ENCODE assay signal across 10 cellular contexts in the genomic region with DNA sequence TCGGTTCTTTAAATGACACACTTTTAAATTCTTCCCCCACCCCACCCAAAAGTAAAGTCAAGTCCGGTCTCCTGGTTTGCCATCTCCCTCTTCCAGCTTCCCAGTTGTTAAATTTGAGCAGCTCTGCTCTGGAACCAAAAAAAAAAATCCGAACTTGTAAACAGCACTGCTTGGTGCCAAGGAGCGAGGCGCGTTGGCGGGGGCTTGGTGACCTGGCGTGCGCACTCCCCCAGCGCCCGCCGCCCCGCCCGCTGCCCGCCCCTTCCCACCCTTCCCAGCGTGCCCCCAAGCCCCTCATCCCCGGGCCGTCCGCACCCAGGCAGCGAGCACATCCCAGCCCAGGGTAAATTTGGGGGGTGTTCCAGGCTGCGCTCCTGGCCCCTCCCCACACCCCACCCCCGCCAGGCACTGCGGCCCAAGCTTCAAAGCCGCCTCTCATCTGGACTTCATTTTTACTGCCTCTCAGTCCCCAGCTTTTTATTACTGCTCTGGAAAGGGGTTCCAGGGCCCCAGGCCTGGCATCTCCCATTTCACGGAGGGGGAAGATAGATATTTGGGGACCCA. TPM values are rescaled to one million over a fixed set of nuclear protein-coding genes. Genes with fewer than 3 reads are reported as not detected.
A peak's percentile ranks its signal among the peaks of the same experiment; 100 is the strongest.
DNase-seq lines count a peak whose midpoint lies in the region; ATAC-seq and TF ChIP-seq lines count a peak whose summit lies in the region.
"Had no signal": no experiment of that assay in that cellular context is flagged by ENCODE, and none has a peak within 500 bp of the region (broad histone marks: within the 10 kb centered on the region; RNA-seq: fewer than 3 reads in every experiment).

No MANE protein-coding gene starts in this region.

- 29 to 47% (median 38%) methylated on average over 21 to 25 of the region's 25 CpGs for WGBS in heart left ventricle, 4 donors
- WGBS in mesodermal cell (ENCODE audit: insufficient coverage in 2 of 2), 2 experiments: 13 to 14% methylated on average over 6 to 9 of the region's 25 CpGs

- ATAC-seq in heart left ventricle (no peak), Right ventricle myocardium inferior (no peak), GM19455 (IDR thresholded peaks at IDR 0.05; ENCODE audit: unreplicated experiment) (no peak)

- TF ChIP-seq POLR2A in heart left ventricle (IDR thresholded peaks at IDR 0.05) (no peak), vagina (IDR thresholded peaks at IDR 0.05) (no peak)

- H3K27me3 ChIP-seq in heart left ventricle: no peaks in the 10 kb centered on the region
- no peaks in the 10 kb centered on the region for H3K27me3 ChIP-seq in colonic mucosa
- H3K27me3 ChIP-seq in vagina: no peaks in the 10 kb centered on the region

- peak overlapping the region; percentile 55 to 93 for H3K9ac ChIP-seq in colonic mucosa (ENCODE audit: low read depth in 2 of 2, low read length in 2 of 2)

- H3K36me3 ChIP-seq in heart left ventricle (peaks cover 0 to 17% (median 8%) of the 10 kb centered on the region in 9 donors), colonic mucosa (no peaks in the 10 kb centered on the region), mesodermal cell (ENCODE audit: control insufficient read depth, insufficient read depth, low read length) (peaks cover 9% of the 10 kb centered on the region), vagina (peaks cover 0 to 21% of the 10 kb centered on the region in 2 donors)

- H3K27ac ChIP-seq in heart left ventricle (peak overlapping the region; percentile 29 to 100 (median 100)), colonic mucosa (peak overlapping the region; percentile 98), mesodermal cell (ENCODE audit: low read depth, low read length, severe bottlenecking) (no peak overlapping the region), vagina (peak overlapping the region; percentile 99)

- TF ChIP-seq CTCF in heart left ventricle (IDR thresholded peaks at IDR 0.05) (no peak), colonic mucosa (IDR thresholded peaks at IDR 0.05) (no peak), vagina (IDR thresholded peaks at IDR 0.05) (no peak)

- H3K4me3 ChIP-seq in heart left ventricle (peak overlapping the region; percentile 57 to 95 (median 74)), colonic mucosa (peak overlapping the region; percentile 63), mesodermal cell (ENCODE audit: extremely low read depth, insufficient read depth, low read length, poor library complexity, severe bottlenecking) (peak overlapping the region; percentile 65), vagina (peak overlapping the region; percentile 75 to 91)

- intact Hi-C loops in heart left ventricle (cut with DNase I): loop anchor here in 2 of 10 donors (2.0 to 10.0 kb wide), 2 partner anchors 32 to 286 kb away; partner anchors contain the start of genes NPFF (in 1 of the 2) and TARBP2 (in 1 of the 2)
- intact Hi-C loops in Right ventricle myocardium inferior (cut with DNase I): loop anchor here (5.0 kb wide), 1 partner anchor 49 kb away; the partner anchor contains the start of gene ESPL1
- intact Hi-C loops in colonic mucosa (cut with DNase I): no loop called here
- intact Hi-C loops in vagina (cut with DNase I): loop anchor here (5.0 to 10.0 kb wide), 2 partner anchors 34 to 196 kb away; a partner anchor contains a TSS

- DNase-seq in heart left ventricle (peak in 2 of 5 donors; percentile 48 to 67), Right ventricle myocardium inferior (ENCODE audit: missing footprints) (no peak), colonic mucosa (peak; percentile 51), vagina (ENCODE audit: extremely low spot score in 2 of 2) (no peak), NCI-H524 treated with DMSO at 0.1 percent for 48 hours (lab: John Stamatoyannopoulos, UW) (no peak), DMS53 (lab: John Stamatoyannopoulos, UW) (no peak)
- DNase-seq: DND-41 had no signal

- H3K4me1 ChIP-seq in heart left ventricle (peaks cover 14 to 88% (median 62%) of the 10 kb centered on the region in 12 donors), colonic mucosa (peaks cover 20% of the 10 kb centered on the region), mesodermal cell (ENCODE audit: control insufficient read depth, insufficient read depth, low read length, poor library complexity, severe bottlenecking) (peaks cover 61% of the 10 kb centered on the region), vagina (peaks cover 74% of the 10 kb centered on the region)

- H3K9me3 ChIP-seq in heart left ventricle (no peaks in the 10 kb centered on the region), colonic mucosa (no peaks in the 10 kb centered on the region), mesodermal cell (ENCODE audit: control insufficient read depth, low read length) (no peaks in the 10 kb centered on the region), vagina (no peaks in the 10 kb centered on the region)

RNA-seq across cellular contexts. Expression of gene ITGB7, which starts 11.6 kb away (rescaled TPM):
- total RNA-seq in heart left ventricle: 10 to 100 TPM in 1 of 9 donors, 1 to 10 TPM in 5, under 1 TPM in 3; 0.12 to 11.6 (median 1.4) TPM
- under 1 TPM; 0.50 to 0.75 TPM for polyA plus RNA-seq in heart left ventricle
- 0.76 TPM for total RNA-seq in Right ventricle myocardium inferior
- 1 to 10 TPM; 5.3 to 8.8 TPM for total RNA-seq in colonic mucosa
- polyA plus RNA-seq in mesodermal cell (2013, experiment 1 of 2): 0.44 TPM
- polyA plus RNA-seq in mesodermal cell (2013, experiment 2 of 2): 0.10 TPM
- 3.7 TPM for total RNA-seq in vagina
- total RNA-seq: lung microvascular endothelial cell had no signal

RNA-seq across cellular contexts. Expression of gene RARG, which starts 13.4 kb away (rescaled TPM):
- 10 to 100 TPM in 7 of 9 donors, 1 to 10 TPM in 2; 6.4 to 22.5 (median 16.0) TPM for total RNA-seq in heart left ventricle
- polyA plus RNA-seq in heart left ventricle: 10 to 100 TPM in 1 of 2 donors, 1 to 10 TPM in 1; 7.4 to 10.2 TPM
- 18.2 TPM for total RNA-seq in Right ventricle myocardium inferior
- total RNA-seq in colonic mucosa: 10 to 100 TPM; 11.4 to 21.5 TPM
- 39.7 TPM for polyA plus RNA-seq in mesodermal cell (2013, experiment 1 of 2)
- 36.9 TPM for polyA plus RNA-seq in mesodermal cell (2013, experiment 2 of 2)
- total RNA-seq in vagina: 79.1 TPM

RNA-seq across cellular contexts. Expression of gene CSAD, which starts 37.9 kb away (rescaled TPM):
- total RNA-seq in heart left ventricle (10 to 100 TPM in 4 of 9 donors, 1 to 10 TPM in 5; 4.3 to 14.8 (median 8.2) TPM), Right ventricle myocardium inferior (10.8 TPM), colonic mucosa (10 to 100 TPM in 1 of 2 donors, 1 to 10 TPM in 1; 9.1 to 20.4 TPM), vagina (44.9 TPM)
- 10 to 100 TPM in 1 of 2 donors, 1 to 10 TPM in 1; 4.6 to 26.5 TPM for polyA plus RNA-seq in heart left ventricle
- 15.5 TPM for polyA plus RNA-seq in mesodermal cell (2013, experiment 1 of 2)
- polyA plus RNA-seq in mesodermal cell (2013, experiment 2 of 2): 14.4 TPM

RNA-seq across cellular contexts. Expression of gene ZNF740, which starts 38.1 kb away (rescaled TPM):
- total RNA-seq in heart left ventricle: 10 to 100 TPM in 7 of 9 donors, 1 to 10 TPM in 2; 4.8 to 27.4 (median 18.7) TPM
- 1 to 10 TPM; 6.1 to 6.7 TPM for polyA plus RNA-seq in heart left ventricle
- 31.5 TPM for total RNA-seq in Right ventricle myocardium inferior
- 10 to 100 TPM; 27.5 to 32.3 TPM for total RNA-seq in colonic mucosa
- 27.9 TPM for polyA plus RNA-seq in mesodermal cell (2013, experiment 1 of 2)
- polyA plus RNA-seq in mesodermal cell (2013, experiment 2 of 2): 21.9 TPM
- 12.8 TPM for total RNA-seq in vagina

RNA-seq across cellular contexts. Expression of gene ESPL1, which starts 49.5 kb away (rescaled TPM):
- total RNA-seq in heart left ventricle: 1 to 10 TPM in 2 of 9 donors, under 1 TPM in 7; 0.06 to 6.1 (median 0.43) TPM
- under 1 TPM; 0.15 to 0.18 TPM for polyA plus RNA-seq in heart left ventricle
- 0.97 TPM for total RNA-seq in Right ventricle myocardium inferior
- total RNA-seq in colonic mucosa: 10 to 100 TPM in 1 of 2 donors, 1 to 10 TPM in 1; 9.6 to 34.6 TPM
- 22.4 TPM for polyA plus RNA-seq in mesodermal cell (2013, experiment 1 of 2)
- 21.1 TPM for polyA plus RNA-seq in mesodermal cell (2013, experiment 2 of 2)
- 17.7 TPM for total RNA-seq in vagina
